34 cellular contexts compared by ENCODE assay signal in genomic region chr13:22422712-22423111, GRCh38.
"Had no signal": no experiment of that assay in that cellular context is flagged by ENCODE, and none has a peak within 500 bp of the region (broad histone marks: within the 10 kb centered on the region; RNA-seq: fewer than 3 reads in every experiment).

No MANE protein-coding gene starts in this region.

- H3K4me3 Mint-ChIP-seq: activated B cell treated with CpG ODN at 0.5 μM for 24 hours; activated CD4-positive, alpha-beta memory T cell treated with anti-CD3 and anti-CD28 coated beads for 36 hours; activated CD4-positive, alpha-beta T cell treated with anti-CD3 and anti-CD28 coated beads, Interleukin-2, amount 10 ng/mL, durations not matched to agents 24 days and 14 days; activated CD8-positive, alpha-beta T cell treated with anti-CD3 and anti-CD28 coated beads for 36 hours; activated naive CD4-positive, alpha-beta T cell treated with anti-CD3 and anti-CD28 coated beads for 36 hours; activated naive CD8-positive, alpha-beta T cell treated with anti-CD3 and anti-CD28 coated beads for 36 hours; activated T-cell treated with anti-CD3 and anti-CD28 coated beads, Interleukin-2, amount 50 U/mL, for 4 hours; activated T-cell treated with anti-CD3 and anti-CD28 coated beads, Interleukin-2, amount 50 U/mL, for 72 hours; activated T-helper 1 cell treated with anti-CD3 and anti-CD28 coated beads, Interleukin-12 subunit alpha, Interleukin-12 subunit beta, Interleukin-2, Interleukin-4 antibody, amounts not matched to agents 30 ng/mL and 10 ng/mL and 1 ng/mL, durations not matched to agents 14 hours and 24 hours and 36 hours; activated T-helper 17 cell treated with anti-CD3 and anti-CD28 coated beads, Interleukin-2, amount 50 U/mL, for 72 hours; brain; T-helper 1 cell treated with Interleukin-12 subunit alpha and Interleukin-12 subunit beta and Interleukin-4 antibody, amounts not matched to agents 30 μg/mL and 1 μg/mL, for 36 hours; T-helper 2 cell treated with Interferon-gamma antibody and Interleukin-4, amounts not matched to agents 5 μg/mL and 100 μg/mL, for 36 hours had no signal

- H3K9me3 Mint-ChIP-seq: activated CD4-positive, alpha-beta memory T cell treated with anti-CD3 and anti-CD28 coated beads for 36 hours; activated naive CD4-positive, alpha-beta T cell treated with anti-CD3 and anti-CD28 coated beads for 36 hours; activated naive CD8-positive, alpha-beta T cell treated with anti-CD3 and anti-CD28 coated beads for 36 hours; activated T-cell treated with anti-CD3 and anti-CD28 coated beads, Interleukin-2, amount 50 U/mL, for 4 hours had no signal

- H3K27ac Mint-ChIP-seq: activated B cell treated with CpG ODN at 0.5 μM for 24 hours; activated CD4-positive, alpha-beta memory T cell treated with anti-CD3 and anti-CD28 coated beads for 36 hours; activated CD4-positive, alpha-beta T cell treated with anti-CD3 and anti-CD28 coated beads, Interleukin-2, amount 10 ng/mL, durations not matched to agents 24 days and 14 days; activated CD8-positive, alpha-beta T cell treated with anti-CD3 and anti-CD28 coated beads for 36 hours; activated naive CD4-positive, alpha-beta T cell treated with anti-CD3 and anti-CD28 coated beads for 36 hours; activated naive CD4-positive, alpha-beta T cell treated with anti-CD3 and anti-CD28 coated beads, Interleukin-2, amount 50 U/mL, for 72 hours; activated naive CD8-positive, alpha-beta T cell treated with anti-CD3 and anti-CD28 coated beads for 36 hours; activated T-cell treated with anti-CD3 and anti-CD28 coated beads, Interleukin-2, amount 50 U/mL, for 72 hours; activated T-helper 1 cell treated with anti-CD3 and anti-CD28 coated beads, Interleukin-12 subunit alpha, Interleukin-12 subunit beta, Interleukin-2, Interleukin-4 antibody, amounts not matched to agents 30 ng/mL and 10 ng/mL and 1 ng/mL, durations not matched to agents 14 hours and 24 hours and 36 hours; activated T-helper 17 cell treated with anti-CD3 and anti-CD28 coated beads, Interleukin-2, amount 50 U/mL, for 72 hours; brain; T-helper 1 cell treated with Interleukin-12 subunit alpha and Interleukin-12 subunit beta and Interleukin-4 antibody, amounts not matched to agents 30 μg/mL and 1 μg/mL, for 36 hours; T-helper 2 cell treated with Interferon-gamma antibody and Interleukin-4, amounts not matched to agents 5 μg/mL and 100 μg/mL, for 36 hours had no signal

- H3K36me3 ChIP-seq: adrenal gland, cardiac muscle cell had no signal

- DNase-seq: activated B cell treated with CpG ODN at 0.5 μM for 24 hours; activated CD4-positive, alpha-beta memory T cell treated with anti-CD3 and anti-CD28 coated beads for 36 hours; activated CD4-positive, alpha-beta T cell treated with anti-CD3 and anti-CD28 coated beads for 4 hours; activated CD4-positive, alpha-beta T cell treated with anti-CD3 and anti-CD28 coated beads, Interleukin-2, amount 10 ng/mL, durations not matched to agents 24 days and 14 days; activated CD4-positive, alpha-beta T cell treated with anti-CD3 and anti-CD28 coated beads, Interleukin-2, amount 50 U/mL, for 1 hour; activated CD4-positive, alpha-beta T cell treated with anti-CD3 and anti-CD28 coated beads, Interleukin-2, amount 50 U/mL, for 4 hours; activated CD4-positive, CD25-positive, alpha-beta regulatory T cell treated with anti-CD3 and anti-CD28 coated beads, Interleukin-2, amount 50 U/mL, for 72 hours; activated CD8-positive, alpha-beta memory T cell treated with anti-CD3 and anti-CD28 coated beads, Interleukin-2, amount 50 U/mL, for 4 hours; activated CD8-positive, alpha-beta T cell treated with anti-CD3 and anti-CD28 coated beads for 36 hours; activated effector memory CD4-positive, alpha-beta T cell treated with anti-CD3 and anti-CD28 coated beads, Interleukin-2, amount 50 U/mL, for 16 hours; activated gamma-delta T cell treated with Interleukin-2 at 50 U/mL for 16 hours; activated naive CD4-positive, alpha-beta T cell; activated naive CD4-positive, alpha-beta T cell treated with anti-CD3 and anti-CD28 coated beads for 36 hours; activated naive CD4-positive, alpha-beta T cell treated with anti-CD3 and anti-CD28 coated beads, Interleukin-2, amount 50 U/mL, for 16 hours; activated naive CD8-positive, alpha-beta T cell treated with anti-CD3 and anti-CD28 coated beads for 36 hours; activated T-cell treated with anti-CD3 and anti-CD28 coated beads for 4 hours; activated T-cell treated with anti-CD3 and anti-CD28 coated beads, Interleukin-2, amount 50 U/mL, for 1 hour; activated T-cell treated with anti-CD3 and anti-CD28 coated beads, Interleukin-2, amount 50 U/mL, for 4 hours; activated T-cell treated with anti-CD3 and anti-CD28 coated beads, Interleukin-2, amount 50 U/mL, for 72 hours; amniotic stem cell; aorta; central memory CD4-positive, alpha-beta T cell; T-helper 1 cell; T-helper 2 cell; T-helper 9 cell had no signal

- H3K27me3 ChIP-seq: adrenal gland, cardiac muscle cell had no signal

- H3K4me3 ChIP-seq: adrenal gland, cardiac muscle cell had no signal

- ATAC-seq: activated CD8-positive, alpha-beta T cell treated with anti-CD3 and anti-CD28 coated beads for 36 hours; activated naive CD4-positive, alpha-beta T cell treated with anti-CD3 and anti-CD28 coated beads, Interleukin-2, amount 50 U/mL, for 72 hours; activated T-cell treated with anti-CD3 and anti-CD28 coated beads, Interleukin-2, amount 50 U/mL, for 4 hours; activated T-cell treated with anti-CD3 and anti-CD28 coated beads, Interleukin-2, amount 50 U/mL, for 72 hours; activated T-helper 17 cell treated with anti-CD3 and anti-CD28 coated beads, Interleukin-2, amount 50 U/mL, for 72 hours had no signal

- H3K4me1 Mint-ChIP-seq: activated B cell treated with CpG ODN at 0.5 μM for 24 hours; activated CD4-positive, alpha-beta T cell treated with anti-CD3 and anti-CD28 coated beads, Interleukin-2, amount 10 ng/mL, durations not matched to agents 24 days and 14 days; activated naive CD8-positive, alpha-beta T cell treated with anti-CD3 and anti-CD28 coated beads for 36 hours; activated T-helper 17 cell treated with anti-CD3 and anti-CD28 coated beads, Interleukin-2, amount 50 U/mL, for 72 hours; brain had no signal

- H3K36me3 Mint-ChIP-seq: activated CD4-positive, alpha-beta memory T cell treated with anti-CD3 and anti-CD28 coated beads for 36 hours; activated naive CD8-positive, alpha-beta T cell treated with anti-CD3 and anti-CD28 coated beads for 36 hours; brain had no signal

- H3K27ac ChIP-seq: adrenal gland, cardiac muscle cell, VCaP had no signal

- H3K27me3 Mint-ChIP-seq: activated B cell treated with CpG ODN at 0.5 μM for 24 hours; activated CD4-positive, alpha-beta T cell treated with anti-CD3 and anti-CD28 coated beads, Interleukin-2, amount 10 ng/mL, durations not matched to agents 24 days and 14 days; activated CD8-positive, alpha-beta T cell treated with anti-CD3 and anti-CD28 coated beads for 36 hours; activated naive CD8-positive, alpha-beta T cell treated with anti-CD3 and anti-CD28 coated beads for 36 hours had no signal

- H3K9me3 ChIP-seq: adrenal gland had no signal
